3 cellular contexts compared by ENCODE assay signal in the genomic region with DNA sequence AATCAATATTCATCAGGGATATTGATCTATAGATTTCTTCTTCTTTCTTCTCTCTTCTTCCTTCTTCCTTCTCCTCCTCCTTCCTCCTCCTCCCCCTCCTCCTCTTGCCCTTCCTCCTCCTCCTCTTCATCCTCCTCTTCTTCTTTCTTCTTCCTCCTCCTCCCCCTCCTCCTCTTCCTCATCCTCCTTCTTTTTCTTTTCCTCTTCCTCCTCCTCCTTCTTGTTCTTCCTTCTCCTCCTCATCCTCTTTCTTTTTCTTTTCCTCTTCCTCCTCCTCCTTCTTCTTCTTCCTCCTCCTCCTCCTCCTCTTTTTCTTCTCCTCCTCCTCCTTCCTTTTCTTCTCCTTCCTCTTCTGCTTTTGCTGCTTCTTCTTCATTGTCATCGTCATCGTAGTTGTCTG.
TF ChIP-seq lines count a peak whose summit lies in the region.

No MANE protein-coding gene starts in this region.

TF ChIP-seq in HepG2, 621 proteins besides CTCF, POLR2A, EP300 and RAD21:
- TF ChIP-seq, protein P1, sequence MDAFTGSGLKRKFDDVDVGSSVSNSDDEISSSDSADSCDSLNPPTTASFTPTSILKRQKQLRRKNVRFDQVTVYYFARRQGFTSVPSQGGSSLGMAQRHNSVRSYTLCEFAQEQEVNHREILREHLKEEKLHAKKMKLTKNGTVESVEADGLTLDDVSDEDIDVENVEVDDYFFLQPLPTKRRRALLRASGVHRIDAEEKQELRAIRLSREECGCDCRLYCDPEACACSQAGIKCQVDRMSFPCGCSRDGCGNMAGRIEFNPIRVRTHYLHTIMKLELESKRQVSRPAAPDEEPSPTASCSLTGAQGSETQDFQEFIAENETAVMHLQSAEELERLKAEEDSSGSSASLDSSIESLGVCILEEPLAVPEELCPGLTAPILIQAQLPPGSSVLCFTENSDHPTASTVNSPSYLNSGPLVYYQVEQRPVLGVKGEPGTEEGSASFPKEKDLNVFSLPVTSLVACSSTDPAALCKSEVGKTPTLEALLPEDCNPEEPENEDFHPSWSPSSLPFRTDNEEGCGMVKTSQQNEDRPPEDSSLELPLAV (CRISPR knock-in tag; conservative IDR thresholded peaks at IDR 0.05; ENCODE audit: low read depth): no peak
- TF ChIP-seq FOXP1 (IDR thresholded peaks at IDR 0.05): 0 out of 2 replicates have a peak, but pooled peaks have one; percentile 28
- no peak for TF ChIP-seq FOXP1 (CRISPR knock-in tag; IDR thresholded peaks at IDR 0.05)
- TF ChIP-seq ATF7 (IDR thresholded peaks at IDR 0.05): 0 out of 2 replicates have a peak, but pooled peaks have one; percentile 9
- TF ChIP-seq ATF7 (CRISPR knock-in tag; IDR thresholded peaks at IDR 0.05): no peak
- peak; percentile 24; the same call in 1 of the 2 replicates for TF ChIP-seq RAD51 (IDR thresholded peaks at IDR 0.05; ENCODE audit: borderline replicate concordance)
- TF ChIP-seq FOXA1 (IDR thresholded peaks at IDR 0.05): 0 out of 2 replicates have a peak, but pooled peaks have one; percentile 19
- TF ChIP-seq FOXA1 (CRISPR knock-in tag; IDR thresholded peaks at IDR 0.05): no peak
- TF ChIP-seq, protein P2, sequence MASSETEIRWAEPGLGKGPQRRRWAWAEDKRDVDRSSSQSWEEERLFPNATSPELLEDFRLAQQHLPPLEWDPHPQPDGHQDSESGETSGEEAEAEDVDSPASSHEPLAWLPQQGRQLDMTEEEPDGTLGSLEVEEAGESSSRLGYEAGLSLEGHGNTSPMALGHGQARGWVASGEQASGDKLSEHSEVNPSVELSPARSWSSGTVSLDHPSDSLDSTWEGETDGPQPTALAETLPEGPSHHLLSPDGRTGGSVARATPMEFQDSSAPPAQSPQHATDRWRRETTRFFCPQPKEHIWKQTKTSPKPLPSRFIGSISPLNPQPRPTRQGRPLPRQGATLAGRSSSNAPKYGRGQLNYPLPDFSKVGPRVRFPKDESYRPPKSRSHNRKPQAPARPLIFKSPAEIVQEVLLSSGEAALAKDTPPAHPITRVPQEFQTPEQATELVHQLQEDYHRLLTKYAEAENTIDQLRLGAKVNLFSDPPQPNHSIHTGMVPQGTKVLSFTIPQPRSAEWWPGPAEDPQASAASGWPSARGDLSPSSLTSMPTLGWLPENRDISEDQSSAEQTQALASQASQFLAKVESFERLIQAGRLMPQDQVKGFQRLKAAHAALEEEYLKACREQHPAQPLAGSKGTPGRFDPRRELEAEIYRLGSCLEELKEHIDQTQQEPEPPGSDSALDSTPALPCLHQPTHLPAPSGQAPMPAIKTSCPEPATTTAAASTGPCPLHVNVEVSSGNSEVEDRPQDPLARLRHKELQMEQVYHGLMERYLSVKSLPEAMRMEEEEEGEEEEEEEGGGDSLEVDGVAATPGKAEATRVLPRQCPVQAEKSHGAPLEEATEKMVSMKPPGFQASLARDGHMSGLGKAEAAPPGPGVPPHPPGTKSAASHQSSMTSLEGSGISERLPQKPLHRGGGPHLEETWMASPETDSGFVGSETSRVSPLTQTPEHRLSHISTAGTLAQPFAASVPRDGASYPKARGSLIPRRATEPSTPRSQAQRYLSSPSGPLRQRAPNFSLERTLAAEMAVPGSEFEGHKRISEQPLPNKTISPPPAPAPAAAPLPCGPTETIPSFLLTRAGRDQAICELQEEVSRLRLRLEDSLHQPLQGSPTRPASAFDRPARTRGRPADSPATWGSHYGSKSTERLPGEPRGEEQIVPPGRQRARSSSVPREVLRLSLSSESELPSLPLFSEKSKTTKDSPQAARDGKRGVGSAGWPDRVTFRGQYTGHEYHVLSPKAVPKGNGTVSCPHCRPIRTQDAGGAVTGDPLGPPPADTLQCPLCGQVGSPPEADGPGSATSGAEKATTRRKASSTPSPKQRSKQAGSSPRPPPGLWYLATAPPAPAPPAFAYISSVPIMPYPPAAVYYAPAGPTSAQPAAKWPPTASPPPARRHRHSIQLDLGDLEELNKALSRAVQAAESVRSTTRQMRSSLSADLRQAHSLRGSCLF (CRISPR knock-in tag; IDR thresholded peaks at IDR 0.05; ENCODE audit: borderline replicate concordance): no peak
TF ChIP-seq in HepG2: peak in this region for 4.

TF ChIP-seq in HEK293, 187 proteins besides CTCF, POLR2A, EP300 and RAD21:
- TF ChIP-seq IKZF3 (tag by site-specific recombination; IDR thresholded peaks at IDR 0.05) (no peak), ZNF341 (tag by site-specific recombination; IDR thresholded peaks at IDR 0.05; ENCODE audit: low read depth) (no peak), ZNF501 (tag by site-specific recombination; IDR thresholded peaks at IDR 0.05) (no peak), ZNF549 (tag by site-specific recombination; IDR thresholded peaks at IDR 0.05) (no peak), EGR2 (tag by site-specific recombination; IDR thresholded peaks at IDR 0.05; ENCODE audit: low read depth) (peak; percentile 65; the same call in 1 of the 2 replicates), ZNF266 (tag by site-specific recombination; IDR thresholded peaks at IDR 0.05; ENCODE audit: low read depth) (no peak), ZNF629 (tag by site-specific recombination; IDR thresholded peaks at IDR 0.05) (no peak), ZNF211 (tag by site-specific recombination; IDR thresholded peaks at IDR 0.05; ENCODE audit: low read depth) (no peak)
- TF ChIP-seq, protein P3, sequence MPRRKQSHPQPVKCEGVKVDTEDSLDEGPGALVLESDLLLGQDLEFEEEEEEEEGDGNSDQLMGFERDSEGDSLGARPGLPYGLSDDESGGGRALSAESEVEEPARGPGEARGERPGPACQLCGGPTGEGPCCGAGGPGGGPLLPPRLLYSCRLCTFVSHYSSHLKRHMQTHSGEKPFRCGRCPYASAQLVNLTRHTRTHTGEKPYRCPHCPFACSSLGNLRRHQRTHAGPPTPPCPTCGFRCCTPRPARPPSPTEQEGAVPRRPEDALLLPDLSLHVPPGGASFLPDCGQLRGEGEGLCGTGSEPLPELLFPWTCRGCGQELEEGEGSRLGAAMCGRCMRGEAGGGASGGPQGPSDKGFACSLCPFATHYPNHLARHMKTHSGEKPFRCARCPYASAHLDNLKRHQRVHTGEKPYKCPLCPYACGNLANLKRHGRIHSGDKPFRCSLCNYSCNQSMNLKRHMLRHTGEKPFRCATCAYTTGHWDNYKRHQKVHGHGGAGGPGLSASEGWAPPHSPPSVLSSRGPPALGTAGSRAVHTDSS (tag by site-specific recombination; IDR thresholded peaks at IDR 0.05): peak; percentile 90

TF ChIP-seq in K562, 482 proteins besides CTCF, POLR2A, EP300 and RAD21:
- TF ChIP-seq, protein P4, sequence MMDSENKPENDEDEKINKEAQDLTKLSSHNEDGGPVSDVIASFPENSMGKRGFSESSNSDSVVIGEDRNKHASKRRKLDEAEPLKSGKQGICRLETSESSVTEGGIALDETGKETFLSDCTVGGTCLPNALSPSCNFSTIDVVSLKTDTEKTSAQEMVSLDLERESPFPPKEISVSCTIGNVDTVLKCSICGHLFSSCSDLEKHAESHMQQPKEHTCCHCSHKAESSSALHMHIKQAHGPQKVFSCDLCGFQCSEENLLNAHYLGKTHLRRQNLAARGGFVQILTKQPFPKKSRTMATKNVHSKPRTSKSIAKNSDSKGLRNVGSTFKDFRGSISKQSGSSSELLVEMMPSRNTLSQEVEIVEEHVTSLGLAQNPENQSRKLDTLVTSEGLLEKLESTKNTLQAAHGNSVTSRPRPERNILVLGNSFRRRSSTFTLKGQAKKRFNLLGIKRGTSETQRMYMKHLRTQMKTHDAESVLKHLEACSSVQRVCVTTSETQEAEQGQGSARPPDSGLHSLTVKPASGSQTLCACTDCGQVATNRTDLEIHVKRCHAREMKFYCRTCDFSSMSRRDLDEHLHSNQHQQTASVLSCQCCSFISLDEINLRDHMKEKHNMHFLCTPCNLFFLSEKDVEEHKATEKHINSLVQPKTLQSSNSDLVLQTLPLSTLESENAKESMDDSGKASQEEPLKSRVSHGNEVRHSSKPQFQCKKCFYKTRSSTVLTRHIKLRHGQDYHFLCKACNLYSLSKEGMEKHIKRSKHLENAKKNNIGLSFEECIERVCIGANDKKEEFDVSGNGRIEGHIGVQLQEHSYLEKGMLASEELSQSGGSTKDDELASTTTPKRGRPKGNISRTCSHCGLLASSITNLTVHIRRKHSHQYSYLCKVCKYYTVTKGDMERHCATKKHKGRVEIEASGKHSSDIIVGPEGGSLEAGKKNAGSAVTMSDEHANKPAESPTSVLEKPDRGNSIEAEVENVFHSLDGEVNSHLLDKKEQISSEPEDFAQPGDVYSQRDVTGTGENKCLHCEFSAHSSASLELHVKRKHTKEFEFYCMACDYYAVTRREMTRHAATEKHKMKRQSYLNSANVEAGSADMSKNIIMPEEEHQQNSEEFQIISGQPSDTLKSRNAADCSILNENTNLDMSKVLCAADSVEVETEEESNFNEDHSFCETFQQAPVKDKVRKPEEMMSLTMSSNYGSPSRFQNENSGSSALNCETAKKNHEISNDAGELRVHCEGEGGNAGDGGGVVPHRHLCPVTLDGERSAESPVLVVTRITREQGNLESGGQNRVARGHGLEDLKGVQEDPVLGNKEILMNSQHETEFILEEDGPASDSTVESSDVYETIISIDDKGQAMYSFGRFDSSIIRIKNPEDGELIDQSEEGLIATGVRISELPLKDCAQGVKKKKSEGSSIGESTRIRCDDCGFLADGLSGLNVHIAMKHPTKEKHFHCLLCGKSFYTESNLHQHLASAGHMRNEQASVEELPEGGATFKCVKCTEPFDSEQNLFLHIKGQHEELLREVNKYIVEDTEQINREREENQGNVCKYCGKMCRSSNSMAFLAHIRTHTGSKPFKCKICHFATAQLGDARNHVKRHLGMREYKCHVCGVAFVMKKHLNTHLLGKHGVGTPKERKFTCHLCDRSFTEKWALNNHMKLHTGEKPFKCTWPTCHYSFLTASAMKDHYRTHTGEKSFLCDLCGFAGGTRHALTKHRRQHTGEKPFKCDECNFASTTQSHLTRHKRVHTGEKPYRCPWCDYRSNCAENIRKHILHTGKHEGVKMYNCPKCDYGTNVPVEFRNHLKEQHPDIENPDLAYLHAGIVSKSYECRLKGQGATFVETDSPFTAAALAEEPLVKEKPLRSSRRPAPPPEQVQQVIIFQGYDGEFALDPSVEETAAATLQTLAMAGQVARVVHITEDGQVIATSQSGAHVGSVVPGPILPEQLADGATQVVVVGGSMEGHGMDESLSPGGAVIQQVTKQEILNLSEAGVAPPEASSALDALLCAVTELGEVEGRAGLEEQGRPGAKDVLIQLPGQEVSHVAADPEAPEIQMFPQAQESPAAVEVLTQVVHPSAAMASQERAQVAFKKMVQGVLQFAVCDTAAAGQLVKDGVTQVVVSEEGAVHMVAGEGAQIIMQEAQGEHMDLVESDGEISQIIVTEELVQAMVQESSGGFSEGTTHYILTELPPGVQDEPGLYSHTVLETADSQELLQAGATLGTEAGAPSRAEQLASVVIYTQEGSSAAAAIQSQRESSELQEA (IDR thresholded peaks at IDR 0.05; ENCODE audit: low read depth): no peak
- TF ChIP-seq ZKSCAN3 (CRISPR knock-in tag; IDR thresholded peaks at IDR 0.05) (no peak), OTX1 (CRISPR knock-in tag; IDR thresholded peaks at IDR 0.05) (0 out of 2 replicates have a peak, but pooled peaks have one; percentile 29)
- TF ChIP-seq, protein P5, sequence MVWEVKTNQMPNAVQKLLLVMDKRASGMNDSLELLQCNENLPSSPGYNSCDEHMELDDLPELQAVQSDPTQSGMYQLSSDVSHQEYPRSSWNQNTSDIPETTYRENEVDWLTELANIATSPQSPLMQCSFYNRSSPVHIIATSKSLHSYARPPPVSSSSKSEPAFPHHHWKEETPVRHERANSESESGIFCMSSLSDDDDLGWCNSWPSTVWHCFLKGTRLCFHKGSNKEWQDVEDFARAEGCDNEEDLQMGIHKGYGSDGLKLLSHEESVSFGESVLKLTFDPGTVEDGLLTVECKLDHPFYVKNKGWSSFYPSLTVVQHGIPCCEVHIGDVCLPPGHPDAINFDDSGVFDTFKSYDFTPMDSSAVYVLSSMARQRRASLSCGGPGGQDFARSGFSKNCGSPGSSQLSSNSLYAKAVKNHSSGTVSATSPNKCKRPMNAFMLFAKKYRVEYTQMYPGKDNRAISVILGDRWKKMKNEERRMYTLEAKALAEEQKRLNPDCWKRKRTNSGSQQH (CRISPR knock-in tag; IDR thresholded peaks at IDR 0.05): 0 out of 2 replicates have a peak, but pooled peaks have one; percentile 29
